ENCODE assay signal across 22 cellular contexts in the genomic region with DNA sequence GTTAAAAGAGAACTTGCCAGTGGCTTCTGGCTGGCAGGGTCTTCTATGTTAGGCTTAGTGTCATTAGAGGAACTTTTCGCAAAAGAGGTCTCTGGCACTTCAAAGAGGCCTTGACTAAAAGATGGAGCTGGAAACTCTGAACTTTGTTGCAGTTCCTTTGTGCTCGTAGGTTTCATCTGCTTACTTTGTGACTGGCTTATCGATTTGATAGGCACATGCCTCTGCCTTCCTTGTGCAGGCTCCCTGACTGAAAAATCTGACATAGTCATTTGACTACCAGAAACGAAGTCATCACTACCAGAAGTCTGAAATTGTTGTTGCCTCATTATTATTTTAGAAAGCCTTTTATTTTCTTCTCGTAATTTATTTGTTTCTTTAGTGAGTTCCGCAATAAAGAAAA.
"Had no signal": no experiment of that assay in that cellular context is flagged by ENCODE, and none has a peak within 500 bp of the region (broad histone marks: within the 10 kb centered on the region; RNA-seq: fewer than 3 reads in every experiment).

No MANE protein-coding gene starts in this region.

- H3K4me1 Mint-ChIP-seq: mesothelial cell of epicardium, natural killer cell had no signal

- H3K27me3 ChIP-seq: gastroesophageal sphincter, ovary, right atrium auricular region, suprapubic skin had no signal

- H3K4me3 Mint-ChIP-seq: activated CD4-positive, alpha-beta memory T cell treated with anti-CD3 and anti-CD28 coated beads for 36 hours; mesothelial cell of epicardium; natural killer cell; T-helper 1 cell treated with Interleukin-12 subunit alpha and Interleukin-12 subunit beta and Interleukin-4 antibody, amounts not matched to agents 30 μg/mL and 1 μg/mL, for 36 hours; WTC11 had no signal

- H3K9me3 ChIP-seq: gastroesophageal sphincter, heart left ventricle, ovary, psoas muscle, right atrium auricular region, stomach, suprapubic skin, tibial nerve had no signal

- ATAC-seq: gastroesophageal sphincter, heart left ventricle, left ventricle myocardium superior, natural killer cell, psoas muscle, WTC11 had no signal

- H3K27me3 Mint-ChIP-seq: activated CD4-positive, alpha-beta memory T cell treated with anti-CD3 and anti-CD28 coated beads for 36 hours had no signal

- DNase-seq: activated CD4-positive, alpha-beta memory T cell treated with anti-CD3 and anti-CD28 coated beads for 36 hours; activated CD4-positive, alpha-beta T cell treated with anti-CD3 and anti-CD28 coated beads for 4 hours; activated gamma-delta T cell treated with Interleukin-2 at 50 U/mL for 16 hours; cerebellar nuclear complex; cortex of kidney; heart left ventricle; left ventricle myocardium superior; mammary epithelial cell; natural killer cell; ovary; psoas muscle; stimulated activated CD4-positive, alpha-beta T cell treated with anti-CD3 and anti-CD28 coated beads, Interleukin-4, amount 100 ng/mL, for 24 hours; stomach; T1000 had no signal

- H3K27ac ChIP-seq: epithelial cell of prostate, gastroesophageal sphincter, heart left ventricle, ovary, psoas muscle, right atrium auricular region, stomach, suprapubic skin, tibial nerve had no signal

- H3K9me3 Mint-ChIP-seq: activated CD4-positive, alpha-beta memory T cell treated with anti-CD3 and anti-CD28 coated beads for 36 hours; natural killer cell; T-helper 1 cell treated with Interleukin-12 subunit alpha and Interleukin-12 subunit beta and Interleukin-4 antibody, amounts not matched to agents 30 μg/mL and 1 μg/mL, for 36 hours; WTC11 had no signal

- H3K27ac Mint-ChIP-seq: activated CD4-positive, alpha-beta memory T cell treated with anti-CD3 and anti-CD28 coated beads for 36 hours; mesothelial cell of epicardium; T-helper 1 cell treated with Interleukin-12 subunit alpha and Interleukin-12 subunit beta and Interleukin-4 antibody, amounts not matched to agents 30 μg/mL and 1 μg/mL, for 36 hours; WTC11 had no signal
